2 cellular contexts compared by ENCODE assay signal in the genomic region with DNA sequence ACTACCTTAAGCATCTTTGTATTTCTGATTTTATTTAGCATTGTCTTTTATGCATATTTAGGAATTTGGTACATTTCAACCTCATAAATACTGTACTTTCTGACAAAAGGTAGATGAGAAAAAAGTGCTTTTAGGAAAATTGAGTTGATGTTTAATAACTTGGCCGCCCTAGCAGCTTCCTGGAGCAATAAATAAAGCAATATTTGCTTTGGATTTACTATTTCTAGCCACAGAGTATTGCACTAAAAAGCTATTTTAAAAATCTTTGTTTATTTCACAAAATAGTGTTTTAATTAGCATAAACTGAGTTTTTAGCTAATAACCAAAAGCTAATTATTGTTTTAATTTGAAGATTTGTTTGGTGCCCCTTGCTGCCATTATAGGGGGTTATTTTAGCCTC.
TF ChIP-seq lines count a peak whose summit lies in the region.

No MANE protein-coding gene starts in this region.

TF ChIP-seq in GM23338, 12 proteins besides CTCF, POLR2A, EP300 and RAD21 (continues in another document):
- TF ChIP-seq, protein P1, sequence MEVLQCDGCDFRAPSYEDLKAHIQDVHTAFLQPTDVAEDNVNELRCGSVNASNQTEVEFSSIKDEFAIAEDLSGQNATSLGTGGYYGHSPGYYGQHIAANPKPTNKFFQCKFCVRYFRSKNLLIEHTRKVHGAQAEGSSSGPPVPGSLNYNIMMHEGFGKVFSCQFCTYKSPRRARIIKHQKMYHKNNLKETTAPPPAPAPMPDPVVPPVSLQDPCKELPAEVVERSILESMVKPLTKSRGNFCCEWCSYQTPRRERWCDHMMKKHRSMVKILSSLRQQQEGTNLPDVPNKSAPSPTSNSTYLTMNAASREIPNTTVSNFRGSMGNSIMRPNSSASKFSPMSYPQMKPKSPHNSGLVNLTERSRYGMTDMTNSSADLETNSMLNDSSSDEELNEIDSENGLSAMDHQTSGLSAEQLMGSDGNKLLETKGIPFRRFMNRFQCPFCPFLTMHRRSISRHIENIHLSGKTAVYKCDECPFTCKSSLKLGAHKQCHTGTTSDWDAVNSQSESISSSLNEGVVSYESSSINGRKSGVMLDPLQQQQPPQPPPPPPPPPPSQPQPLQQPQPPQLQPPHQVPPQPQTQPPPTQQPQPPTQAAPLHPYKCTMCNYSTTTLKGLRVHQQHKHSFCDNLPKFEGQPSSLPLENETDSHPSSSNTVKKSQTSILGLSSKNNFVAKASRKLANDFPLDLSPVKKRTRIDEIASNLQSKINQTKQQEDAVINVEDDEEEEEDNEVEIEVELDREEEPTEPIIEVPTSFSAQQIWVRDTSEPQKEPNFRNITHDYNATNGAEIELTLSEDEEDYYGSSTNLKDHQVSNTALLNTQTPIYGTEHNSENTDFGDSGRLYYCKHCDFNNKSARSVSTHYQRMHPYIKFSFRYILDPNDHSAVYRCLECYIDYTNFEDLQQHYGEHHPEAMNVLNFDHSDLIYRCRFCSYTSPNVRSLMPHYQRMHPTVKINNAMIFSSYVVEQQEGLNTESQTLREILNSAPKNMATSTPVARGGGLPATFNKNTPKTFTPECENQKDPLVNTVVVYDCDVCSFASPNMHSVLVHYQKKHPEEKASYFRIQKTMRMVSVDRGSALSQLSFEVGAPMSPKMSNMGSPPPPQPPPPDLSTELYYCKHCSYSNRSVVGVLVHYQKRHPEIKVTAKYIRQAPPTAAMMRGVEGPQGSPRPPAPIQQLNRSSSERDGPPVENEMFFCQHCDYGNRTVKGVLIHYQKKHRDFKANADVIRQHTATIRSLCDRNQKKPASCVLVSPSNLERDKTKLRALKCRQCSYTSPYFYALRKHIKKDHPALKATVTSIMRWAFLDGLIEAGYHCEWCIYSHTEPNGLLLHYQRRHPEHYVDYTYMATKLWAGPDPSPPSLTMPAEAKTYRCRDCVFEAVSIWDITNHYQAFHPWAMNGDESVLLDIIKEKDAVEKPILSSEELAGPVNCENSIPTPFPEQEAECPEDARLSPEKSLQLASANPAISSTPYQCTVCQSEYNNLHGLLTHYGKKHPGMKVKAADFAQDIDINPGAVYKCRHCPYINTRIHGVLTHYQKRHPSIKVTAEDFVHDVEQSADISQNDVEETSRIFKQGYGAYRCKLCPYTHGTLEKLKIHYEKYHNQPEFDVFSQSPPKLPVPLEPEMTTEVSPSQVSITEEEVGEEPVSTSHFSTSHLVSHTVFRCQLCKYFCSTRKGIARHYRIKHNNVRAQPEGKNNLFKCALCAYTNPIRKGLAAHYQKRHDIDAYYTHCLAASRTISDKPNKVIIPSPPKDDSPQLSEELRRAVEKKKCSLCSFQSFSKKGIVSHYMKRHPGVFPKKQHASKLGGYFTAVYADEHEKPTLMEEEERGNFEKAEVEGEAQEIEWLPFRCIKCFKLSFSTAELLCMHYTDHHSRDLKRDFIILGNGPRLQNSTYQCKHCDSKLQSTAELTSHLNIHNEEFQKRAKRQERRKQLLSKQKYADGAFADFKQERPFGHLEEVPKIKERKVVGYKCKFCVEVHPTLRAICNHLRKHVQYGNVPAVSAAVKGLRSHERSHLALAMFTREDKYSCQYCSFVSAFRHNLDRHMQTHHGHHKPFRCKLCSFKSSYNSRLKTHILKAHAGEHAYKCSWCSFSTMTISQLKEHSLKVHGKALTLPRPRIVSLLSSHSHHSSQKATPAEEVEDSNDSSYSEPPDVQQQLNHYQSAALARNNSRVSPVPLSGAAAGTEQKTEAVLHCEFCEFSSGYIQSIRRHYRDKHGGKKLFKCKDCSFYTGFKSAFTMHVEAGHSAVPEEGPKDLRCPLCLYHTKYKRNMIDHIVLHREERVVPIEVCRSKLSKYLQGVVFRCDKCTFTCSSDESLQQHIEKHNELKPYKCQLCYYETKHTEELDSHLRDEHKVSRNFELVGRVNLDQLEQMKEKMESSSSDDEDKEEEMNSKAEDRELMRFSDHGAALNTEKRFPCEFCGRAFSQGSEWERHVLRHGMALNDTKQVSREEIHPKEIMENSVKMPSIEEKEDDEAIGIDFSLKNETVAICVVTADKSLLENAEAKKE (CRISPR knock-in tag; IDR thresholded peaks at IDR 0.05): no peak
- TF ChIP-seq, protein P2, sequence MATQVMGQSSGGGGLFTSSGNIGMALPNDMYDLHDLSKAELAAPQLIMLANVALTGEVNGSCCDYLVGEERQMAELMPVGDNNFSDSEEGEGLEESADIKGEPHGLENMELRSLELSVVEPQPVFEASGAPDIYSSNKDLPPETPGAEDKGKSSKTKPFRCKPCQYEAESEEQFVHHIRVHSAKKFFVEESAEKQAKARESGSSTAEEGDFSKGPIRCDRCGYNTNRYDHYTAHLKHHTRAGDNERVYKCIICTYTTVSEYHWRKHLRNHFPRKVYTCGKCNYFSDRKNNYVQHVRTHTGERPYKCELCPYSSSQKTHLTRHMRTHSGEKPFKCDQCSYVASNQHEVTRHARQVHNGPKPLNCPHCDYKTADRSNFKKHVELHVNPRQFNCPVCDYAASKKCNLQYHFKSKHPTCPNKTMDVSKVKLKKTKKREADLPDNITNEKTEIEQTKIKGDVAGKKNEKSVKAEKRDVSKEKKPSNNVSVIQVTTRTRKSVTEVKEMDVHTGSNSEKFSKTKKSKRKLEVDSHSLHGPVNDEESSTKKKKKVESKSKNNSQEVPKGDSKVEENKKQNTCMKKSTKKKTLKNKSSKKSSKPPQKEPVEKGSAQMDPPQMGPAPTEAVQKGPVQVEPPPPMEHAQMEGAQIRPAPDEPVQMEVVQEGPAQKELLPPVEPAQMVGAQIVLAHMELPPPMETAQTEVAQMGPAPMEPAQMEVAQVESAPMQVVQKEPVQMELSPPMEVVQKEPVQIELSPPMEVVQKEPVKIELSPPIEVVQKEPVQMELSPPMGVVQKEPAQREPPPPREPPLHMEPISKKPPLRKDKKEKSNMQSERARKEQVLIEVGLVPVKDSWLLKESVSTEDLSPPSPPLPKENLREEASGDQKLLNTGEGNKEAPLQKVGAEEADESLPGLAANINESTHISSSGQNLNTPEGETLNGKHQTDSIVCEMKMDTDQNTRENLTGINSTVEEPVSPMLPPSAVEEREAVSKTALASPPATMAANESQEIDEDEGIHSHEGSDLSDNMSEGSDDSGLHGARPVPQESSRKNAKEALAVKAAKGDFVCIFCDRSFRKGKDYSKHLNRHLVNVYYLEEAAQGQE (IDR thresholded peaks at IDR 0.05; ENCODE audit: unreplicated experiment): no peak
- TF ChIP-seq ZNF114 (CRISPR knock-in tag; IDR thresholded peaks at IDR 0.05) (no peak), EZH2 (IDR thresholded peaks at IDR 0.05; ENCODE audit: low read depth, unreplicated experiment) (no peak), JUNB (IDR thresholded peaks at IDR 0.05; ENCODE audit: unreplicated experiment) (no peak), ZNF331 (CRISPR knock-in tag; IDR thresholded peaks at IDR 0.05; ENCODE audit: low read depth) (no peak), EZH2phosphoT487 (IDR thresholded peaks at IDR 0.05; ENCODE audit: unreplicated experiment) (no peak), CREB1 (CRISPR knock-in tag; IDR thresholded peaks at IDR 0.05; ENCODE audit: low read depth) (no peak), STAT1 (IDR thresholded peaks at IDR 0.05; ENCODE audit: unreplicated experiment) (no peak)
- TF ChIP-seq, protein P3, sequence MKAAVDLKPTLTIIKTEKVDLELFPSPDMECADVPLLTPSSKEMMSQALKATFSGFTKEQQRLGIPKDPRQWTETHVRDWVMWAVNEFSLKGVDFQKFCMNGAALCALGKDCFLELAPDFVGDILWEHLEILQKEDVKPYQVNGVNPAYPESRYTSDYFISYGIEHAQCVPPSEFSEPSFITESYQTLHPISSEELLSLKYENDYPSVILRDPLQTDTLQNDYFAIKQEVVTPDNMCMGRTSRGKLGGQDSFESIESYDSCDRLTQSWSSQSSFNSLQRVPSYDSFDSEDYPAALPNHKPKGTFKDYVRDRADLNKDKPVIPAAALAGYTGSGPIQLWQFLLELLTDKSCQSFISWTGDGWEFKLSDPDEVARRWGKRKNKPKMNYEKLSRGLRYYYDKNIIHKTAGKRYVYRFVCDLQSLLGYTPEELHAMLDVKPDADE (IDR thresholded peaks at IDR 0.05): no peak

TF ChIP-seq in WTC11, 78 proteins besides CTCF, POLR2A, EP300 and RAD21:
- no peak for TF ChIP-seq SMAD4 (CRISPR knock-in tag; IDR thresholded peaks at IDR 0.05)
- no peak for TF ChIP-seq CBFB (CRISPR knock-in tag; IDR thresholded peaks at IDR 0.05; ENCODE audit: low read depth)
- TF ChIP-seq, protein P4, sequence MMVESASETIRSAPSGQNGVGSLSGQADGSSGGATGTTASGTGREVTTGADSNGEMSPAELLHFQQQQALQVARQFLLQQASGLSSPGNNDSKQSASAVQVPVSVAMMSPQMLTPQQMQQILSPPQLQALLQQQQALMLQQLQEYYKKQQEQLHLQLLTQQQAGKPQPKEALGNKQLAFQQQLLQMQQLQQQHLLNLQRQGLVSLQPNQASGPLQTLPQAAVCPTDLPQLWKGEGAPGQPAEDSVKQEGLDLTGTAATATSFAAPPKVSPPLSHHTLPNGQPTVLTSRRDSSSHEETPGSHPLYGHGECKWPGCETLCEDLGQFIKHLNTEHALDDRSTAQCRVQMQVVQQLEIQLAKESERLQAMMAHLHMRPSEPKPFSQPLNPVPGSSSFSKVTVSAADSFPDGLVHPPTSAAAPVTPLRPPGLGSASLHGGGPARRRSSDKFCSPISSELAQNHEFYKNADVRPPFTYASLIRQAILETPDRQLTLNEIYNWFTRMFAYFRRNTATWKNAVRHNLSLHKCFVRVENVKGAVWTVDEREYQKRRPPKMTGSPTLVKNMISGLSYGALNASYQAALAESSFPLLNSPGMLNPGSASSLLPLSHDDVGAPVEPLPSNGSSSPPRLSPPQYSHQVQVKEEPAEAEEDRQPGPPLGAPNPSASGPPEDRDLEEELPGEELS (CRISPR knock-in tag; IDR thresholded peaks at IDR 0.05): no peak
- TF ChIP-seq, protein P5, sequence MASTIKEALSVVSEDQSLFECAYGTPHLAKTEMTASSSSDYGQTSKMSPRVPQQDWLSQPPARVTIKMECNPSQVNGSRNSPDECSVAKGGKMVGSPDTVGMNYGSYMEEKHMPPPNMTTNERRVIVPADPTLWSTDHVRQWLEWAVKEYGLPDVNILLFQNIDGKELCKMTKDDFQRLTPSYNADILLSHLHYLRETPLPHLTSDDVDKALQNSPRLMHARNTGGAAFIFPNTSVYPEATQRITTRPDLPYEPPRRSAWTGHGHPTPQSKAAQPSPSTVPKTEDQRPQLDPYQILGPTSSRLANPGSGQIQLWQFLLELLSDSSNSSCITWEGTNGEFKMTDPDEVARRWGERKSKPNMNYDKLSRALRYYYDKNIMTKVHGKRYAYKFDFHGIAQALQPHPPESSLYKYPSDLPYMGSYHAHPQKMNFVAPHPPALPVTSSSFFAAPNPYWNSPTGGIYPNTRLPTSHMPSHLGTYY (CRISPR knock-in tag; IDR thresholded peaks at IDR 0.05): no peak
- TF ChIP-seq, protein P6, sequence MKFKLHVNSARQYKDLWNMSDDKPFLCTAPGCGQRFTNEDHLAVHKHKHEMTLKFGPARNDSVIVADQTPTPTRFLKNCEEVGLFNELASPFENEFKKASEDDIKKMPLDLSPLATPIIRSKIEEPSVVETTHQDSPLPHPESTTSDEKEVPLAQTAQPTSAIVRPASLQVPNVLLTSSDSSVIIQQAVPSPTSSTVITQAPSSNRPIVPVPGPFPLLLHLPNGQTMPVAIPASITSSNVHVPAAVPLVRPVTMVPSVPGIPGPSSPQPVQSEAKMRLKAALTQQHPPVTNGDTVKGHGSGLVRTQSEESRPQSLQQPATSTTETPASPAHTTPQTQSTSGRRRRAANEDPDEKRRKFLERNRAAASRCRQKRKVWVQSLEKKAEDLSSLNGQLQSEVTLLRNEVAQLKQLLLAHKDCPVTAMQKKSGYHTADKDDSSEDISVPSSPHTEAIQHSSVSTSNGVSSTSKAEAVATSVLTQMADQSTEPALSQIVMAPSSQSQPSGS (CRISPR knock-in tag; IDR thresholded peaks at IDR 0.05; ENCODE audit: borderline replicate concordance, low read depth): no peak
- TF ChIP-seq TP53 (CRISPR knock-in tag; IDR thresholded peaks at IDR 0.05): no peak
- TF ChIP-seq GRHL2 (CRISPR knock-in tag; IDR thresholded peaks at IDR 0.05; ENCODE audit: insufficient replicate concordance, severe bottlenecking): no peak
- TF ChIP-seq, protein P7, sequence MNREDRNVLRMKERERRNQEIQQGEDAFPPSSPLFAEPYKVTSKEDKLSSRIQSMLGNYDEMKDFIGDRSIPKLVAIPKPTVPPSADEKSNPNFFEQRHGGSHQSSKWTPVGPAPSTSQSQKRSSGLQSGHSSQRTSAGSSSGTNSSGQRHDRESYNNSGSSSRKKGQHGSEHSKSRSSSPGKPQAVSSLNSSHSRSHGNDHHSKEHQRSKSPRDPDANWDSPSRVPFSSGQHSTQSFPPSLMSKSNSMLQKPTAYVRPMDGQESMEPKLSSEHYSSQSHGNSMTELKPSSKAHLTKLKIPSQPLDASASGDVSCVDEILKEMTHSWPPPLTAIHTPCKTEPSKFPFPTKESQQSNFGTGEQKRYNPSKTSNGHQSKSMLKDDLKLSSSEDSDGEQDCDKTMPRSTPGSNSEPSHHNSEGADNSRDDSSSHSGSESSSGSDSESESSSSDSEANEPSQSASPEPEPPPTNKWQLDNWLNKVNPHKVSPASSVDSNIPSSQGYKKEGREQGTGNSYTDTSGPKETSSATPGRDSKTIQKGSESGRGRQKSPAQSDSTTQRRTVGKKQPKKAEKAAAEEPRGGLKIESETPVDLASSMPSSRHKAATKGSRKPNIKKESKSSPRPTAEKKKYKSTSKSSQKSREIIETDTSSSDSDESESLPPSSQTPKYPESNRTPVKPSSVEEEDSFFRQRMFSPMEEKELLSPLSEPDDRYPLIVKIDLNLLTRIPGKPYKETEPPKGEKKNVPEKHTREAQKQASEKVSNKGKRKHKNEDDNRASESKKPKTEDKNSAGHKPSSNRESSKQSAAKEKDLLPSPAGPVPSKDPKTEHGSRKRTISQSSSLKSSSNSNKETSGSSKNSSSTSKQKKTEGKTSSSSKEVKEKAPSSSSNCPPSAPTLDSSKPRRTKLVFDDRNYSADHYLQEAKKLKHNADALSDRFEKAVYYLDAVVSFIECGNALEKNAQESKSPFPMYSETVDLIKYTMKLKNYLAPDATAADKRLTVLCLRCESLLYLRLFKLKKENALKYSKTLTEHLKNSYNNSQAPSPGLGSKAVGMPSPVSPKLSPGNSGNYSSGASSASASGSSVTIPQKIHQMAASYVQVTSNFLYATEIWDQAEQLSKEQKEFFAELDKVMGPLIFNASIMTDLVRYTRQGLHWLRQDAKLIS (CRISPR knock-in tag; IDR thresholded peaks at IDR 0.05; ENCODE audit: borderline replicate concordance): no peak
- no peak for TF ChIP-seq ZNF121 (CRISPR knock-in tag; IDR thresholded peaks at IDR 0.05)
- TF ChIP-seq ETV6 (CRISPR knock-in tag; IDR thresholded peaks at IDR 0.05): no peak
- TF ChIP-seq TEAD4 (CRISPR knock-in tag; IDR thresholded peaks at IDR 0.05): no peak
